In the genomic region with DNA sequence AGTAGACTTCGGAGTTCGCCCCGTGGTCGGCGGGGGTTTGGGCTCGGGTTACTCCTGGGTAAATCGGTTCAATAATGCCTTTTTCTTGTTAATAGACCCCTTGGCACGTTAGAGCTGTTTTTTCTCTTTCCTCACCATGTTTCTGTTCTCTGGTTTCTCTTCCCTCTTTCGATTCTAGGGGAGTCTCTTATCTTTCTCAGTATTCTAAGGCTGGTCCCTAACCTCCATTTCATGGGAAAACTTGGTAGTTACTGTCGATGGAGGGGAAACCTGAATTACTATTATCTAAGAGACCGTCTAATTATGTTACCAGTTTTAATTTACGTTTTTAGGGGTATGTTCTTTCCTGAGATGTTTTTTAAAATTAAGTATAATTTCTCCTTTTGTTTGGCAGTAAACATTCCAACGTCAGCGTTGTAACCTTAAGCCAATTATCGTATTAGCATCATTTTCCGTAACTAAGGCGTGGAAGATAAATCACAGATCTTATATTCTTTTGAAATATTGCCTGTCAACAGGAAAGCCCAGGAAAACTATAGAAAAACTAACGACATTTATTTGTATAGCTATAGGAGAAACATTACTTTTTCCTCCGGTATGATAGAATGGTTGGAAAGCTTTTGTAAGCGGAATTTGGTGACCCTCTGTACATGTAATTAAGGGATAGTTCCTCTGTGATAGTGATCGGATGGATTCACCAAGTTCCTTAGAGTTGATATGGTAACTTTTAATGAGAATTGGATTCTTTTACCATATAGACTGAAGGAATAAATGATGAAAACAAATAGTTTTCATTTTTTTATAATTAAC, we compare ENCODE assay signal across 8 cellular contexts. TPM values are rescaled to one million over a fixed set of nuclear protein-coding genes. Genes with fewer than 3 reads are reported as not detected.
DNase-seq lines count a peak whose midpoint lies in the region; ATAC-seq and TF ChIP-seq lines count a peak whose summit lies in the region.

No MANE protein-coding gene starts in this region.

- peaks cover 10% of the 10 kb centered on the region for H3K27me3 Mint-ChIP-seq in GM23338 (ENCODE audit: insufficient read depth, low read depth, poor library complexity)

- peak overlapping the region; percentile 99 for H3K4me3 ChIP-seq in GM08714 (ENCODE audit: low read length)
- H3K4me3 ChIP-seq in GM23338: peak overlapping the region; percentile 78
- H3K4me3 ChIP-seq in choroid plexus epithelial cell (ENCODE audit: low read depth, low read length): peak overlapping the region; percentile 89
- H3K4me3 ChIP-seq in mesodermal cell (ENCODE audit: extremely low read depth, insufficient read depth, low read length, poor library complexity, severe bottlenecking): peak overlapping the region; percentile 88

- no peak; the same call in 2 of the 3 replicates for ATAC-seq in GM23338

- WGBS in mesodermal cell (ENCODE audit: insufficient coverage in 2 of 2), 2 experiments: 0 to 9% methylated on average over 8 to 9 of the region's 21 CpGs

- H3K4me1 ChIP-seq in GM23338 (ENCODE audit: insufficient read depth) (peaks cover 7% of the 10 kb centered on the region; the same call in 1 of the 2 replicates), mesodermal cell (ENCODE audit: control insufficient read depth, insufficient read depth, low read length, poor library complexity, severe bottlenecking) (no peaks in the 10 kb centered on the region)

- no peaks in the 10 kb centered on the region for H3K9me3 ChIP-seq in mesodermal cell (ENCODE audit: control insufficient read depth, low read length)

- peak overlapping the region; percentile 84 for H3K4me2 ChIP-seq in GM23338

- H3K27ac ChIP-seq in GM23338 (ENCODE audit: low read depth) (peak overlapping the region; percentile 85), mesodermal cell (ENCODE audit: low read depth, low read length, severe bottlenecking) (peak overlapping the region; percentile 92)

- H3K9me2 ChIP-seq in GM23338 (ENCODE audit: insufficient read depth): no peaks in the 10 kb centered on the region

- 0 out of 2 replicates have a peak, but pooled peaks cover 5% of the 10 kb centered on the region for H3F3A ChIP-seq in GM23338 (replicated peaks; ENCODE audit: low read depth)

- no peaks in the 10 kb centered on the region for H3K27me3 ChIP-seq in GM23338 (ENCODE audit: insufficient read depth)

- TF ChIP-seq CTCF in GM23338 (conservative IDR thresholded peaks at IDR 0.05; ENCODE audit: low read depth in 2 of 2) (no peak), choroid plexus epithelial cell (conservative IDR thresholded peaks at IDR 0.05; ENCODE audit: low read depth, low read length) (no peak)

- H3K36me3 Mint-ChIP-seq in GM23338 (ENCODE audit: low read depth): peaks cover 13% of the 10 kb centered on the region; the same call in 2 of the 3 replicates

- H3K4me3 Mint-ChIP-seq in GM23338: peak overlapping the region; percentile 94

- H3K27ac Mint-ChIP-seq in GM23338: peak overlapping the region; percentile 92

- peaks cover 4% of the 10 kb centered on the region; the same call in 2 of the 3 replicates for H3K9me3 Mint-ChIP-seq in GM23338

- DNase-seq in GM23338 (ENCODE audit: low spot score) (peak; percentile 62), NCI-H69 (lab: John Stamatoyannopoulos, UW) (peak; percentile 44), choroid plexus epithelial cell (ENCODE audit: low read depth) (peak; percentile 26), cortex of kidney (lab: John Stamatoyannopoulos, UW) (no peak), NCI-H2081 treated with DMSO at 0.1 percent for 48 hours (lab: John Stamatoyannopoulos, UW) (no peak)
- no peak for DNase-seq in stimulated activated CD4-positive, alpha-beta T cell treated with anti-CD3 and anti-CD28 coated beads, Interleukin-4, amount 100 ng/mL, for 24 hours

- peaks cover 55% of the 10 kb centered on the region for H3K79me2 ChIP-seq in GM23338 (replicated peaks; ENCODE audit: insufficient read depth)

- peaks cover 37% of the 10 kb centered on the region for H4K20me1 ChIP-seq in GM23338 (replicated peaks; ENCODE audit: insufficient read depth)

- H3K36me3 ChIP-seq in GM23338 (ENCODE audit: insufficient read depth) (no peaks in the 10 kb centered on the region), mesodermal cell (ENCODE audit: control insufficient read depth, insufficient read depth, low read length) (peaks cover 23% of the 10 kb centered on the region)

- H2AFZ ChIP-seq in GM23338: peak overlapping the region; percentile 35; the same call in 1 of the 2 replicates

- H3K4me1 Mint-ChIP-seq in GM23338: peaks cover 23% of the 10 kb centered on the region

TF ChIP-seq in GM23338, 12 proteins besides CTCF, POLR2A, EP300 and RAD21 (continues in another document):
- no peak for TF ChIP-seq JUNB (IDR thresholded peaks at IDR 0.05; ENCODE audit: unreplicated experiment)
- no peak for TF ChIP-seq NANOG (IDR thresholded peaks at IDR 0.05; ENCODE audit: borderline replicate concordance)
- no peak for TF ChIP-seq EZH2 (IDR thresholded peaks at IDR 0.05; ENCODE audit: low read depth, unreplicated experiment)
- TF ChIP-seq, protein P1, sequence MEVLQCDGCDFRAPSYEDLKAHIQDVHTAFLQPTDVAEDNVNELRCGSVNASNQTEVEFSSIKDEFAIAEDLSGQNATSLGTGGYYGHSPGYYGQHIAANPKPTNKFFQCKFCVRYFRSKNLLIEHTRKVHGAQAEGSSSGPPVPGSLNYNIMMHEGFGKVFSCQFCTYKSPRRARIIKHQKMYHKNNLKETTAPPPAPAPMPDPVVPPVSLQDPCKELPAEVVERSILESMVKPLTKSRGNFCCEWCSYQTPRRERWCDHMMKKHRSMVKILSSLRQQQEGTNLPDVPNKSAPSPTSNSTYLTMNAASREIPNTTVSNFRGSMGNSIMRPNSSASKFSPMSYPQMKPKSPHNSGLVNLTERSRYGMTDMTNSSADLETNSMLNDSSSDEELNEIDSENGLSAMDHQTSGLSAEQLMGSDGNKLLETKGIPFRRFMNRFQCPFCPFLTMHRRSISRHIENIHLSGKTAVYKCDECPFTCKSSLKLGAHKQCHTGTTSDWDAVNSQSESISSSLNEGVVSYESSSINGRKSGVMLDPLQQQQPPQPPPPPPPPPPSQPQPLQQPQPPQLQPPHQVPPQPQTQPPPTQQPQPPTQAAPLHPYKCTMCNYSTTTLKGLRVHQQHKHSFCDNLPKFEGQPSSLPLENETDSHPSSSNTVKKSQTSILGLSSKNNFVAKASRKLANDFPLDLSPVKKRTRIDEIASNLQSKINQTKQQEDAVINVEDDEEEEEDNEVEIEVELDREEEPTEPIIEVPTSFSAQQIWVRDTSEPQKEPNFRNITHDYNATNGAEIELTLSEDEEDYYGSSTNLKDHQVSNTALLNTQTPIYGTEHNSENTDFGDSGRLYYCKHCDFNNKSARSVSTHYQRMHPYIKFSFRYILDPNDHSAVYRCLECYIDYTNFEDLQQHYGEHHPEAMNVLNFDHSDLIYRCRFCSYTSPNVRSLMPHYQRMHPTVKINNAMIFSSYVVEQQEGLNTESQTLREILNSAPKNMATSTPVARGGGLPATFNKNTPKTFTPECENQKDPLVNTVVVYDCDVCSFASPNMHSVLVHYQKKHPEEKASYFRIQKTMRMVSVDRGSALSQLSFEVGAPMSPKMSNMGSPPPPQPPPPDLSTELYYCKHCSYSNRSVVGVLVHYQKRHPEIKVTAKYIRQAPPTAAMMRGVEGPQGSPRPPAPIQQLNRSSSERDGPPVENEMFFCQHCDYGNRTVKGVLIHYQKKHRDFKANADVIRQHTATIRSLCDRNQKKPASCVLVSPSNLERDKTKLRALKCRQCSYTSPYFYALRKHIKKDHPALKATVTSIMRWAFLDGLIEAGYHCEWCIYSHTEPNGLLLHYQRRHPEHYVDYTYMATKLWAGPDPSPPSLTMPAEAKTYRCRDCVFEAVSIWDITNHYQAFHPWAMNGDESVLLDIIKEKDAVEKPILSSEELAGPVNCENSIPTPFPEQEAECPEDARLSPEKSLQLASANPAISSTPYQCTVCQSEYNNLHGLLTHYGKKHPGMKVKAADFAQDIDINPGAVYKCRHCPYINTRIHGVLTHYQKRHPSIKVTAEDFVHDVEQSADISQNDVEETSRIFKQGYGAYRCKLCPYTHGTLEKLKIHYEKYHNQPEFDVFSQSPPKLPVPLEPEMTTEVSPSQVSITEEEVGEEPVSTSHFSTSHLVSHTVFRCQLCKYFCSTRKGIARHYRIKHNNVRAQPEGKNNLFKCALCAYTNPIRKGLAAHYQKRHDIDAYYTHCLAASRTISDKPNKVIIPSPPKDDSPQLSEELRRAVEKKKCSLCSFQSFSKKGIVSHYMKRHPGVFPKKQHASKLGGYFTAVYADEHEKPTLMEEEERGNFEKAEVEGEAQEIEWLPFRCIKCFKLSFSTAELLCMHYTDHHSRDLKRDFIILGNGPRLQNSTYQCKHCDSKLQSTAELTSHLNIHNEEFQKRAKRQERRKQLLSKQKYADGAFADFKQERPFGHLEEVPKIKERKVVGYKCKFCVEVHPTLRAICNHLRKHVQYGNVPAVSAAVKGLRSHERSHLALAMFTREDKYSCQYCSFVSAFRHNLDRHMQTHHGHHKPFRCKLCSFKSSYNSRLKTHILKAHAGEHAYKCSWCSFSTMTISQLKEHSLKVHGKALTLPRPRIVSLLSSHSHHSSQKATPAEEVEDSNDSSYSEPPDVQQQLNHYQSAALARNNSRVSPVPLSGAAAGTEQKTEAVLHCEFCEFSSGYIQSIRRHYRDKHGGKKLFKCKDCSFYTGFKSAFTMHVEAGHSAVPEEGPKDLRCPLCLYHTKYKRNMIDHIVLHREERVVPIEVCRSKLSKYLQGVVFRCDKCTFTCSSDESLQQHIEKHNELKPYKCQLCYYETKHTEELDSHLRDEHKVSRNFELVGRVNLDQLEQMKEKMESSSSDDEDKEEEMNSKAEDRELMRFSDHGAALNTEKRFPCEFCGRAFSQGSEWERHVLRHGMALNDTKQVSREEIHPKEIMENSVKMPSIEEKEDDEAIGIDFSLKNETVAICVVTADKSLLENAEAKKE (CRISPR knock-in tag; IDR thresholded peaks at IDR 0.05): no peak
- no peak for TF ChIP-seq STAT1 (IDR thresholded peaks at IDR 0.05; ENCODE audit: unreplicated experiment)
- TF ChIP-seq, protein P2, sequence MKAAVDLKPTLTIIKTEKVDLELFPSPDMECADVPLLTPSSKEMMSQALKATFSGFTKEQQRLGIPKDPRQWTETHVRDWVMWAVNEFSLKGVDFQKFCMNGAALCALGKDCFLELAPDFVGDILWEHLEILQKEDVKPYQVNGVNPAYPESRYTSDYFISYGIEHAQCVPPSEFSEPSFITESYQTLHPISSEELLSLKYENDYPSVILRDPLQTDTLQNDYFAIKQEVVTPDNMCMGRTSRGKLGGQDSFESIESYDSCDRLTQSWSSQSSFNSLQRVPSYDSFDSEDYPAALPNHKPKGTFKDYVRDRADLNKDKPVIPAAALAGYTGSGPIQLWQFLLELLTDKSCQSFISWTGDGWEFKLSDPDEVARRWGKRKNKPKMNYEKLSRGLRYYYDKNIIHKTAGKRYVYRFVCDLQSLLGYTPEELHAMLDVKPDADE (IDR thresholded peaks at IDR 0.05): no peak

RNA-seq across cellular contexts. Expression of a gene that starts 0.8 kb away (rescaled TPM):
- total RNA-seq in GM23338 (2014; rRNA removed; shearing (Covaris generic)): 47.3 and 55.7 TPM in 2 replicates
- 19.0 and 30.4 TPM in 2 replicates for polyA plus RNA-seq in GM23338 (2016; fragmentation: Nextera tagmentation; extraction: Ambion mirVana)
- polyA plus RNA-seq in mesodermal cell (2013, experiment 1 of 2): 31.8 TPM
- polyA plus RNA-seq in mesodermal cell (2013, experiment 2 of 2): 33.3 TPM

RNA-seq across cellular contexts. Expression of a gene that starts 15.1 kb away (rescaled TPM):
- 73.2 and 73.9 TPM in 2 replicates for total RNA-seq in GM23338 (2014; rRNA removed; shearing (Covaris generic))
- polyA plus RNA-seq in GM23338 (2016; fragmentation: Nextera tagmentation; extraction: Ambion mirVana): 65.7 and 71.9 TPM in 2 replicates
- polyA plus RNA-seq in mesodermal cell (2013, experiment 1 of 2): 21.5 TPM
- polyA plus RNA-seq in mesodermal cell (2013, experiment 2 of 2): 15.7 TPM

Comparison
In these comparisons a context has a peak if more than half of its experiments do, and no peak if none do; other contexts are left out.
1. DNase-seq: peak in GM23338 (single experiment), NCI-H69 (single experiment) and choroid plexus epithelial cell (single experiment); none in cortex of kidney (single experiment), stimulated activated CD4-positive, alpha-beta T cell treated with anti-CD3 and anti-CD28 coated beads, Interleukin-4, amount 100 ng/mL, for 24 hours (single experiment) and NCI-H2081 treated with DMSO at 0.1 percent for 48 hours (single experiment).
2. Peak in every context shown above with its lines, with median percentiles within 50 percentile points of each other: H3K4me3 ChIP-seq.